In the genomic region with DNA sequence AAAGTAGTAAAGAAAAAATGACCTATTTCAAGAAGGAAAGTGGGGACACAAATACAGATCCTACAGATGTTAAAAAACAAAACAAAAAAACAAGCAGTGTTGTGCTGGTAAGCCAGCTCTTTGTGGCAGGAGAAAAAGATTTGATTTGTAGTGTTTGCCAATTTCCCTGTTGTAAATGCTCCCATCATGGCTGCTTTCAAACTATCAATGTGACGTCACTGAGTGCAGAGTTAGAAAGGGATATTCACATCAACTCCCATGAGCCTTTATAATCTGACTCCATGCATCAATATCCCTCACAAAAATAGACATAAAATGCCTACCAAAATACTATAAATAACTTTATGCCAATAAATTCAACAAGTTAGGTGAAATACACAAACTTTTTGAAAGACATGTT, we compare ENCODE assay signal across 27 cellular contexts. TPM values are rescaled to one million over a fixed set of nuclear protein-coding genes. Genes with fewer than 3 reads are reported as not detected.
A peak's percentile ranks its signal among the peaks of the same experiment; 100 is the strongest.
DNase-seq lines count a peak whose midpoint lies in the region; ATAC-seq, FAIRE-seq and TF ChIP-seq lines count a peak whose summit lies in the region.
"Had no signal": no experiment of that assay in that cellular context is flagged by ENCODE, and none has a peak within 500 bp of the region (broad histone marks: within the 10 kb centered on the region; RNA-seq: fewer than 3 reads in every experiment).

No MANE protein-coding gene starts in this region.

- H3K9ac ChIP-seq in HCT116 (ENCODE audit: low read length) = no peak overlapping the region
- H3K9ac ChIP-seq in K562 (ENCODE audit: insufficient read depth in 1 of 2, low read depth in 2 of 2, low read length in 2 of 2) = no peak overlapping the region
- H3K9ac ChIP-seq: BLaER1 treated with 17β-estradiol and CSF1 and Interleukin-3, amounts not matched to agents 10 nM and 100 nM had no signal

- H3K9me3 ChIP-seq in A549 (peaks cover 6% of the 10 kb centered on the region; the same call in 1 of the 3 replicates), HCT116 (ENCODE audit: control insufficient read depth in 1 of 2, insufficient read depth in 1 of 2, low read depth in 1 of 2, low read length in 2 of 2) (no peaks in the 10 kb centered on the region), K562 (replicated peaks; ENCODE audit: control insufficient read depth, insufficient read depth, low read depth, low read length) (no peaks in the 10 kb centered on the region)
- H3K9me3 ChIP-seq: Caco-2 had no signal

- no peaks in the 10 kb centered on the region for H3K4me1 ChIP-seq in A549
- no peaks in the 10 kb centered on the region for H3K4me1 ChIP-seq in HCT116 (ENCODE audit: control insufficient read depth in 1 of 2, insufficient read depth in 2 of 2, low read length in 2 of 2)
- no peaks in the 10 kb centered on the region for H3K4me1 ChIP-seq in K562 (replicated peaks in 1 of 2; ENCODE audit: control insufficient read depth in 2 of 2, insufficient read depth in 2 of 2, low read length in 2 of 2)
- H3K4me1 ChIP-seq: BLaER1 treated with 17β-estradiol and CSF1 and Interleukin-3, amounts not matched to agents 10 nM and 100 nM; Caco-2 had no signal

- peak; percentile 13 for FAIRE-seq in A549 (lab: Jason Lieb, UNC)
- FAIRE-seq in K562 (lab: Jason Lieb, UNC) = no peak
- FAIRE-seq: A204.1, D721Med, GM12878, GM12892, GM18507, GM19239 had no signal

- H3K9me2 ChIP-seq in HCT116 (ENCODE audit: insufficient read depth) = no peaks in the 10 kb centered on the region

- CTCF ChIA-PET in A549 (lab: Yijun Ruan, JAX) = interaction anchor here (1.8 kb wide), 1 partner anchor 16 kb away, joined by 5 read pairs; no protein-coding TSS in a partner anchor
- CTCF ChIA-PET in HCT116 (lab: Charles Lee) = interaction anchor here (0.7 to 2.9 kb wide), 2 partner anchors 16 to 85 kb away, joined by 3 to 17 read pairs; no protein-coding TSS in a partner anchor
- CTCF ChIA-PET in K562 (lab: Yijun Ruan, JAX; ENCODE audit: low intra/inter-chr PET ratio) = no interaction called here

- no peaks in the 10 kb centered on the region; the same call in 1 of the 2 replicates for H3K27me3 ChIP-seq in HCT116 (ENCODE audit: insufficient read depth, low read length)
- H3K27me3 ChIP-seq in K562 (ENCODE audit: control insufficient read depth in 2 of 2, insufficient read depth in 2 of 2, low read length in 2 of 2) = no peaks in the 10 kb centered on the region
- H3K27me3 ChIP-seq: BLaER1 treated with 17β-estradiol and CSF1 and Interleukin-3, amounts not matched to agents 10 nM and 100 nM had no signal

- no peaks in the 10 kb centered on the region for H3K9me1 ChIP-seq in K562 (ENCODE audit: control insufficient read depth, insufficient read depth, low read length)

- intact Hi-C loops in HCT116 (cut with micrococcal nuclease) = no loop called here
- intact Hi-C loops in K562 (cut with micrococcal nuclease) = no loop called here

- DNase-seq in A549 (ENCODE audit: low read depth in 1 of 2, low spot score in 1 of 2) (no peak), HCT116 (ENCODE audit: low read depth, low spot score) (no peak), K562 (ENCODE audit: extremely low read depth in 1 of 4, low spot score in 3 of 4) (no peak), DMS114 treated with DMSO at 0.1 percent for 48 hours (lab: John Stamatoyannopoulos, UW; ENCODE audit: unreplicated experiment) (no peak)
- DNase-seq: 8988T; AML-193; Caco-2; Calu3; CD4-positive, alpha-beta T cell; CD8-positive, alpha-beta T cell; DMS153; DMS53; DMS79; DND-41; EL; GDM1 had no signal

- TF ChIP-seq CTCF in A549 (IDR thresholded peaks at IDR 0.05) (no peak), HCT116 (IDR thresholded peaks at IDR 0.05 in 2 of 3, conservative IDR thresholded peaks at IDR 0.05 in 1 of 3; ENCODE audit: borderline replicate concordance in 1 of 3, insufficient read depth in 1 of 3, low read depth in 2 of 3, low read length in 2 of 3) (no peak), K562 (IDR thresholded peaks at IDR 0.05 in 2 of 3, conservative IDR thresholded peaks at IDR 0.05 in 1 of 3; ENCODE audit: insufficient read depth in 2 of 3, low read depth in 1 of 3, low read length in 3 of 3) (no peak)

- in situ Hi-C loops in K562 (cut with MboI) = no loop called here

- TF ChIP-seq POLR2A in A549 (IDR thresholded peaks at IDR 0.05; ENCODE audit: low read length) = no peak
- TF ChIP-seq POLR2A in HCT116 (IDR thresholded peaks at IDR 0.05; ENCODE audit: borderline replicate concordance, extremely low read depth, insufficient read depth, insufficient read length) = no peak
- TF ChIP-seq POLR2A in K562 (conservative IDR thresholded peaks at IDR 0.05) = no peak

- H3K79me2 ChIP-seq in HCT116 (ENCODE audit: insufficient read depth, low read length) = no peaks in the 10 kb centered on the region
- H3K79me2 ChIP-seq in K562 (ENCODE audit: control insufficient read depth, insufficient read depth, low read length) = no peaks in the 10 kb centered on the region

- H4K20me1 ChIP-seq in HCT116 (ENCODE audit: insufficient read depth) = no peaks in the 10 kb centered on the region
- H4K20me1 ChIP-seq in K562 (replicated peaks; ENCODE audit: control insufficient read depth, insufficient read depth, low read length) = no peaks in the 10 kb centered on the region
- H4K20me1 ChIP-seq: BLaER1 treated with 17β-estradiol and CSF1 and Interleukin-3, amounts not matched to agents 10 nM and 100 nM had no signal

- no peak for TF ChIP-seq RAD21 in A549 (conservative IDR thresholded peaks at IDR 0.05 in 1 of 2, IDR thresholded peaks at IDR 0.05 in 1 of 2)
- TF ChIP-seq RAD21 in HCT116 (IDR thresholded peaks at IDR 0.05; ENCODE audit: low read depth) = no peak
- TF ChIP-seq RAD21 in K562 (CRISPR knock-in tag; conservative IDR thresholded peaks at IDR 0.05 in 1 of 2, IDR thresholded peaks at IDR 0.05 in 1 of 2) = no peak

- POLR2A ChIA-PET in A549 (lab: Yijun Ruan, JAX) (no interaction called here), HCT116 (lab: Charles Lee) (no interaction called here), K562 (lab: Yijun Ruan, JAX) (no interaction called here)

- TF ChIP-seq EP300 in A549 (IDR thresholded peaks at IDR 0.05) (no peak), K562 (IDR thresholded peaks at IDR 0.05; ENCODE audit: low read length) (no peak)

- ATAC-seq in A549 (no peak), HCT116 (no peak), K562 (no peak), GM19035 (IDR thresholded peaks at IDR 0.05; ENCODE audit: unreplicated experiment) (no peak)
- ATAC-seq: CD8-positive, alpha-beta T cell; GM12878 had no signal

- H3K36me3 ChIP-seq in HCT116 (ENCODE audit: control insufficient read depth in 1 of 2, insufficient read depth in 2 of 2, low read length in 2 of 2) (no peaks in the 10 kb centered on the region), K562 (ENCODE audit: control insufficient read depth, insufficient read depth, low read length) (no peaks in the 10 kb centered on the region)
- H3K36me3 ChIP-seq: BLaER1 treated with 17β-estradiol and CSF1 and Interleukin-3, amounts not matched to agents 10 nM and 100 nM had no signal

- 61% methylated on average over 1 of the region's 1 CpG for WGBS in A549 (ENCODE audit: missing lambda C conversion rate)
- WGBS in K562 (ENCODE audit: insufficient coverage, low coverage, missing lambda C conversion rate) = 0% methylated on average over 1 of the region's 1 CpG

- no peak overlapping the region for H3K4me3 ChIP-seq in A549
- no peak overlapping the region for H3K4me3 ChIP-seq in HCT116 (replicated peaks in 1 of 2; ENCODE audit: low read depth in 1 of 2, low read length in 2 of 2)
- H3K4me3 ChIP-seq in K562 = no peak overlapping the region
- H3K4me3 ChIP-seq: BLaER1 treated with 17β-estradiol and CSF1 and Interleukin-3, amounts not matched to agents 10 nM and 100 nM; GM12878 had no signal

- RAD21 ChIA-PET in HCT116 (lab: Charles Lee; ENCODE audit: low non-redundant PET in 1 of 2, low total read pairs in 2 of 2, uncharacterized antibody in 2 of 2, unreplicated experiment in 2 of 2) = no interaction called here

- H3K27ac ChIP-seq in A549 = no peak overlapping the region
- H3K27ac ChIP-seq in HCT116 (ENCODE audit: low read depth, low read length) = no peak overlapping the region
- no peak overlapping the region for H3K27ac ChIP-seq in K562 (ENCODE audit: extremely low read depth, low read depth, low read length)
- H3K27ac ChIP-seq: BLaER1 treated with 17β-estradiol and CSF1 and Interleukin-3, amounts not matched to agents 10 nM and 100 nM; C4-2B had no signal

- BruUV-seq in HCT116 (replicated peaks; lab: Mats Ljungman, UMichigan) = no TSS peak
- no TSS peak for BruUV-seq in K562 (replicated peaks; lab: Mats Ljungman, UMichigan)

- H3K4me2 ChIP-seq in A549 (no peak overlapping the region), HCT116 (ENCODE audit: low read length) (no peak overlapping the region), K562 (ENCODE audit: insufficient read depth, low read length) (no peak overlapping the region)
- H3K4me2 ChIP-seq: BLaER1 treated with 17β-estradiol and CSF1 and Interleukin-3, amounts not matched to agents 10 nM and 100 nM had no signal

- H2AFZ ChIP-seq in HCT116 (ENCODE audit: low read depth, low read length, poor library complexity, severe bottlenecking) = peak overlapping the region; percentile 20
- no peak overlapping the region for H2AFZ ChIP-seq in K562 (ENCODE audit: low read depth, low read length)

RNA-seq across cellular contexts. Expression of gene BCL11B, which starts 32.2 kb away (rescaled TPM):
- polyA plus RNA-seq in A549 (2011; rRNA removed) = 0.43 and 0.44 TPM in 2 replicates
- 0.11 and 0.19 TPM in 2 replicates for polyA plus RNA-seq in A549 (2012; cell fraction: cytosol; rRNA removed)
- polyA plus RNA-seq in A549 (2012; cell fraction: nucleus; rRNA removed) = 0.32 and 0.49 TPM in 2 replicates
- polyA plus RNA-seq in A549 (2017; fragmentation: RNase III; extraction: RNeasy Plus Mini Kit Qiagen cat#74134 plus additional on column Dnase treatment) = 0.31 to 0.49 TPM (median 0.42 TPM) in 3 replicates
- polyA minus RNA-seq in A549 (2011; rRNA and poly(A)+ RNA removed) = 0.87 and 0.97 TPM in 2 replicates
- 1.1 TPM for total RNA-seq in HCT116 (2021; ENCODE audit: unreplicated experiment)
- 0.11 and 0.23 TPM in 2 replicates for polyA plus RNA-seq in HCT116 (2012)
- not detected in 2 replicates for total RNA-seq in K562 (2011; cell fraction: chromatin; rRNA removed; ENCODE audit: low replicate concordance)
- total RNA-seq in K562 (2011; cell fraction: nucleolus; rRNA removed) = not detected in 2 replicates
- not detected in 2 replicates for total RNA-seq in K562 (2011; cell fraction: nucleoplasm; rRNA removed)
- total RNA-seq in K562 (2014; rRNA removed) = not detected in 2 replicates
- not detected in 2 replicates for total RNA-seq in K562 (2014; rRNA removed; fragmentation: Illumina TruSeq; extraction: Trizol)
- not detected in 2 replicates for total RNA-seq in K562 (2015; rRNA removed; fragmentation: Illumina TruSeq; extraction: Trizol)
- 0.09 and 0.18 TPM in 2 replicates for total RNA-seq in K562 (2021)
- polyA plus RNA-seq in K562 (2011; rRNA removed) = not detected in 2 replicates
- not detected in 2 replicates for polyA plus RNA-seq in K562 (2011; cell fraction: cytosol; rRNA removed)
- not detected in 2 replicates for polyA plus RNA-seq in K562 (2011; cell fraction: nucleus; rRNA removed)
- polyA plus RNA-seq in K562 (2012) = 0.01 TPM in 1 of 2 replicates, not detected in the other
- polyA plus RNA-seq in K562 (2014; fragmentation: Illumina TruSeq; extraction: Trizol) = not detected in 2 replicates
- not detected for polyA plus RNA-seq in K562 (2014; fragmentation: Nextera tagmentation; extraction: Ambion mirVana)
- not detected in 2 replicates for polyA plus RNA-seq in K562 (2014; rRNA removed)
- not detected in 2 replicates for polyA minus RNA-seq in K562 (2011; rRNA and poly(A)+ RNA removed)
- not detected in 2 replicates for polyA minus RNA-seq in K562 (2011; cell fraction: cytosol; rRNA and poly(A)+ RNA removed)
- not detected in 2 replicates for polyA minus RNA-seq in K562 (2011; cell fraction: nucleus; rRNA and poly(A)+ RNA removed)
- total RNA-seq: G401 had no signal
- polyA plus RNA-seq: BJ had no signal
